Comparison of ENCODE assay signal across 24 cellular contexts in the genomic region with DNA sequence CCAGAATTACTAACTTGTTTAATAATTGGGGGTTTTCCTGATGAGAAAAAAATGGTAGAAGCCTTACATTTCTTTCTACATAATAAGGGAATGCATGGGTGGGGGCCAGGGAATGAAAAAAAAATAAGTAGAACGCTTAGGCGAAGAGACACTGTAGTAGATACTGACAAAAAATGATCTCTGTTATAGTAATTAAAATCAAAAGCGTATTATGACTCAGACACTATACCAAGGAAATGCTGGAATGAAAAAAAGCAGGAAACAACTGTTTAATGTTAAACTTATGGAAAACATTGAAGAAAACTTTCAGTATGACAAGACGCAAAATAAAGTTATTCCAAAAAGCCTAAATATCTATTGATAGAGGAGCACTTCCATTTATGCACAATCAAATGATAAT.
"Had no signal": no experiment of that assay in that cellular context is flagged by ENCODE, and none has a peak within 500 bp of the region (broad histone marks: within the 10 kb centered on the region; RNA-seq: fewer than 3 reads in every experiment).

No MANE protein-coding gene starts in this region.

- H3K27ac Mint-ChIP-seq: mesothelial cell of epicardium; progenitor cell of endocrine pancreas; stimulated activated naive B cell treated with anti-CD40 and anti-IgM and Interleukin-4, amounts not matched to agents 10 μg/mL and 1 μg/mL and 100 μg/mL, for 72 hours had no signal

- H3K4me3 ChIP-seq: left ventricle myocardium inferior, lung, ovary, right atrium auricular region, skin epidermis, stomach, testis, thyroid gland, transverse colon, upper lobe of left lung, vagina had no signal

- H3K9me3 ChIP-seq: left ventricle myocardium inferior, ovary, right atrium auricular region, stomach, testis, thyroid gland, transverse colon, upper lobe of left lung, vagina had no signal

- H3K27ac ChIP-seq: left ventricle myocardium inferior, ovary, right atrium auricular region, skin epidermis, stomach, testis, thyroid gland, transverse colon, upper lobe of left lung, vagina had no signal

- H3K9me3 Mint-ChIP-seq: mesothelial cell of epicardium; naive thymus-derived CD4-positive, alpha-beta T cell; natural killer cell treated with Interleukin-12 subunit alpha and Interleukin-12 subunit beta and Interleukin-15 and Interleukin-18, amount 100 ng/mL, for 72 hours; stimulated activated naive B cell treated with anti-CD40 and anti-IgM and Interleukin-4, amounts not matched to agents 10 μg/mL and 1 μg/mL and 100 μg/mL, for 72 hours had no signal

- H3K4me3 Mint-ChIP-seq: mesothelial cell of epicardium; naive thymus-derived CD4-positive, alpha-beta T cell; natural killer cell treated with Interleukin-12 subunit alpha and Interleukin-12 subunit beta and Interleukin-15 and Interleukin-18, amount 100 ng/mL, for 72 hours; stimulated activated naive B cell treated with anti-CD40 and anti-IgM and Interleukin-4, amounts not matched to agents 10 μg/mL and 1 μg/mL and 100 μg/mL, for 72 hours had no signal

- H3K27me3 Mint-ChIP-seq: naive thymus-derived CD4-positive, alpha-beta T cell; natural killer cell treated with Interleukin-12 subunit alpha and Interleukin-12 subunit beta and Interleukin-15 and Interleukin-18, amount 100 ng/mL, for 72 hours; progenitor cell of endocrine pancreas; stimulated activated naive B cell treated with anti-CD40 and anti-IgM and Interleukin-4, amounts not matched to agents 10 μg/mL and 1 μg/mL and 100 μg/mL, for 72 hours had no signal

- H3K4me1 ChIP-seq: left ventricle myocardium inferior, right atrium auricular region, stomach, testis, thyroid gland, transverse colon, upper lobe of left lung, vagina had no signal

- H3K27me3 ChIP-seq: ovary, right atrium auricular region, stomach, testis, thyroid gland, transverse colon, upper lobe of left lung, vagina had no signal

- H3K36me3 ChIP-seq: ovary had no signal

- ATAC-seq: naive thymus-derived CD4-positive, alpha-beta T cell; natural killer cell treated with Interleukin-12 subunit alpha and Interleukin-12 subunit beta and Interleukin-15 and Interleukin-18, amount 100 ng/mL, for 72 hours; sciatic nerve; stimulated activated naive B cell treated with anti-CD40 and anti-IgM and Interleukin-4, amounts not matched to agents 10 μg/mL and 1 μg/mL and 100 μg/mL, for 72 hours; stimulated activated naive CD8-positive, alpha-beta T cell treated with anti-CD3 and anti-CD28 coated beads, Interleukin-15, Interleukin-2, amounts not matched to agents 100 U/mL and 50 U/mL, for 24 hours had no signal

- DNase-seq: islet precursor cell; left ventricle myocardium inferior; mesendoderm; naive thymus-derived CD4-positive, alpha-beta T cell; ovary; stimulated activated CD4-positive, alpha-beta T cell treated with anti-CD3 and anti-CD28 coated beads, Interleukin-12 subunit alpha, Interleukin-12 subunit beta, amount 100 ng/mL, for 4 hours; stimulated activated CD4-positive, alpha-beta T cell treated with anti-CD3 and anti-CD28 coated beads, Interleukin-15, amount 100 ng/mL, for 24 hours; stimulated activated CD4-positive, alpha-beta T cell treated with anti-CD3 and anti-CD28 coated beads, Interleukin-2, amount 100 ng/mL, for 24 hours; stimulated activated CD4-positive, alpha-beta T cell treated with anti-CD3 and anti-CD28 coated beads, Interleukin-4, amount 100 ng/mL, for 1 hour; stimulated activated naive B cell treated with anti-CD40 and anti-IgM and Interleukin-4, amounts not matched to agents 10 μg/mL and 1 μg/mL and 100 μg/mL, for 72 hours; stimulated activated naive CD8-positive, alpha-beta T cell treated with anti-CD3 and anti-CD28 coated beads, Interleukin-15, Interleukin-2, amounts not matched to agents 100 U/mL and 50 U/mL, for 24 hours; stomach; testis; thyroid gland; transverse colon; upper lobe of left lung had no signal

- H3K4me1 Mint-ChIP-seq: stimulated activated naive B cell treated with anti-CD40 and anti-IgM and Interleukin-4, amounts not matched to agents 10 μg/mL and 1 μg/mL and 100 μg/mL, for 72 hours had no signal
